Comparison of ENCODE assay signal across 8 cellular contexts in genomic region chr19:40348125-40348913, GRCh38. TPM values are rescaled to one million over a fixed set of nuclear protein-coding genes. Genes with fewer than 3 reads are reported as not detected.
DNase-seq lines count a peak whose midpoint lies in the region; ATAC-seq, FAIRE-seq and TF ChIP-seq lines count a peak whose summit lies in the region.

Gene C19orf47, minus strand, starts transcription at chr19:40348397. Its CDS starts 6,540 bp downstream, at chr19:40341857.
Gene PLD3, plus strand, starts transcription at chr19:40348695. Its CDS starts 17,789 bp downstream, at chr19:40366484.

- peak; percentile 98 for ATAC-seq in natural killer cell treated with Interleukin-12 subunit alpha and Interleukin-12 subunit beta and Interleukin-15 and Interleukin-18, amount 100 ng/mL, for 72 hours
- peak; percentile 97 for ATAC-seq in stimulated activated naive CD8-positive, alpha-beta T cell treated with anti-CD3 and anti-CD28 coated beads, Interleukin-15, Interleukin-2, amounts not matched to agents 100 U/mL and 50 U/mL, for 24 hours

- H3K27me3 ChIP-seq in Loucy (ENCODE audit: insufficient read depth, low read length, poor library complexity, severe bottlenecking), result no peaks in the 10 kb centered on the region

- H3K9me2 ChIP-seq in Loucy (replicated peaks; ENCODE audit: low read depth, low read length), result no peaks in the 10 kb centered on the region

- TF ChIP-seq POLR2A in H54 (IDR thresholded peaks at IDR 0.05; ENCODE audit: low read depth, low read length) (peak; percentile 95), Raji (IDR thresholded peaks at IDR 0.05; ENCODE audit: insufficient read depth, low read depth, low read length) (peak; percentile 92)

- peaks cover 5% of the 10 kb centered on the region for H4K20me1 ChIP-seq in Loucy (ENCODE audit: insufficient read depth, low read length, poor library complexity, severe bottlenecking)

- peak within 1 kb of the TSS; percentile 83 for H2AFZ ChIP-seq in Loucy (ENCODE audit: low read length)

- no peaks in the 10 kb centered on the region for H3K9me3 ChIP-seq in Loucy (ENCODE audit: insufficient read depth, low read depth, low read length)

- H3K27me3 Mint-ChIP-seq in natural killer cell treated with Interleukin-12 subunit alpha and Interleukin-12 subunit beta and Interleukin-15 and Interleukin-18, amount 100 ng/mL, for 72 hours, result no peaks in the 10 kb centered on the region

- H3K79me2 ChIP-seq in Loucy (ENCODE audit: insufficient read depth, low read length), result peaks cover 24% of the 10 kb centered on the region

- H3K9me3 Mint-ChIP-seq in natural killer cell treated with Interleukin-12 subunit alpha and Interleukin-12 subunit beta and Interleukin-15 and Interleukin-18, amount 100 ng/mL, for 72 hours, result no peaks in the 10 kb centered on the region

- no peaks in the 10 kb centered on the region for H3K36me3 Mint-ChIP-seq in natural killer cell treated with Interleukin-12 subunit alpha and Interleukin-12 subunit beta and Interleukin-15 and Interleukin-18, amount 100 ng/mL, for 72 hours

- H3K36me3 ChIP-seq in Loucy (ENCODE audit: insufficient read depth, low read length), result no peaks in the 10 kb centered on the region

- H3K4me1 Mint-ChIP-seq in natural killer cell treated with Interleukin-12 subunit alpha and Interleukin-12 subunit beta and Interleukin-15 and Interleukin-18, amount 100 ng/mL, for 72 hours (ENCODE audit: low read depth in 2 of 2), result peaks cover 26 to 27% of the 10 kb centered on the region in 2 donors

- TF ChIP-seq CTCF in Loucy (conservative IDR thresholded peaks at IDR 0.05; ENCODE audit: low read length), result no peak

- H3K4me3 ChIP-seq in Loucy (ENCODE audit: low read length, poor library complexity, severe bottlenecking), result peak within 1 kb of the TSS; percentile 87

- DNase-seq in EL, result peak; percentile 99
- DNase-seq in H54 (ENCODE audit: insufficient read length, low spot score), result peak; percentile 100
- peak; percentile 98 for DNase-seq in activated T-helper 9 cell treated with anti-CD3 and anti-CD28 coated beads, Interleukin-2, amount 50 U/mL, for 16 hours (ENCODE audit: low read depth)
- DNase-seq in fibroblast of peridontal ligament (ENCODE audit: extremely low read depth), result peak; percentile 98
- DNase-seq in natural killer cell treated with Interleukin-12 subunit alpha and Interleukin-12 subunit beta and Interleukin-15 and Interleukin-18, amount 100 ng/mL, for 72 hours (ENCODE audit: low spot score), result peak; percentile 100
- DNase-seq in stimulated activated naive CD8-positive, alpha-beta T cell treated with anti-CD3 and anti-CD28 coated beads, Interleukin-15, Interleukin-2, amounts not matched to agents 100 U/mL and 50 U/mL, for 24 hours, result peak; percentile 99

- peak within 1 kb of the TSS; percentile 88 for H3K9ac ChIP-seq in Loucy (ENCODE audit: low read depth, low read length, poor library complexity, severe bottlenecking)

- H3K4me1 ChIP-seq in Loucy (ENCODE audit: insufficient read depth, low read length, poor library complexity, severe bottlenecking), result peaks cover 23% of the 10 kb centered on the region

- peak within 1 kb of the TSS; percentile 51 to 87 for H3K27ac Mint-ChIP-seq in natural killer cell treated with Interleukin-12 subunit alpha and Interleukin-12 subunit beta and Interleukin-15 and Interleukin-18, amount 100 ng/mL, for 72 hours

- peak; percentile 64 for FAIRE-seq in H54 (lab: Jason Lieb, UNC)

- H3K4me2 ChIP-seq in Loucy (ENCODE audit: low read depth, low read length, poor library complexity, severe bottlenecking), result peak within 1 kb of the TSS; percentile 99

- H3F3A ChIP-seq in Loucy (ENCODE audit: low read depth), result no peaks in the 10 kb centered on the region

- H3K4me3 Mint-ChIP-seq in natural killer cell treated with Interleukin-12 subunit alpha and Interleukin-12 subunit beta and Interleukin-15 and Interleukin-18, amount 100 ng/mL, for 72 hours, result peak within 1 kb of the TSS; percentile 93

RNA-seq across cellular contexts. Expression of gene C19orf47, which starts in this region (rescaled TPM):
- 10 to 100 TPM; 18.1 to 33.5 TPM for total RNA-seq in natural killer cell treated with Interleukin-12 subunit alpha and Interleukin-12 subunit beta and Interleukin-15 and Interleukin-18, amount 100 ng/mL, for 72 hours

RNA-seq across cellular contexts. Expression of gene PLD3, which starts in this region (rescaled TPM):
- total RNA-seq in natural killer cell treated with Interleukin-12 subunit alpha and Interleukin-12 subunit beta and Interleukin-15 and Interleukin-18, amount 100 ng/mL, for 72 hours, result 10 to 100 TPM; 67.4 to 92.0 TPM

Comparison
In these comparisons a context has a peak if more than half of its experiments do, and no peak if none do; other contexts are left out.
1. Peak in every context shown above with its lines: DNase-seq, ATAC-seq and H3K4me3 ChIP-seq.